ENCODE assay signal across 8 cellular contexts in genomic region chr7:124101173-124101768, GRCh38.
DNase-seq lines count a peak whose midpoint lies in the region; ATAC-seq and TF ChIP-seq lines count a peak whose summit lies in the region.

No MANE protein-coding gene starts in this region.

- no peak overlapping the region for H3K4me3 ChIP-seq in SJCRH30
- no peak overlapping the region for H3K4me3 ChIP-seq in kidney epithelial cell (ENCODE audit: low read depth, low read length)

- H3K9me3 Mint-ChIP-seq in CD14-positive monocyte: peaks cover 2 to 17% (median 4%) of the 10 kb centered on the region in 7 donors

- H3K4me1 ChIP-seq in SJCRH30: no peaks in the 10 kb centered on the region

- peak; percentile 16 for TF ChIP-seq CTCF in CD14-positive monocyte (IDR thresholded peaks at IDR 0.05)
- TF ChIP-seq CTCF in kidney epithelial cell (IDR thresholded peaks at IDR 0.05; ENCODE audit: insufficient read depth, low read length, poor library complexity, severe bottlenecking): peak; percentile 57

- H3K4me3 Mint-ChIP-seq in CD14-positive monocyte: no peak overlapping the region

- H3K27ac ChIP-seq in SJCRH30: no peak overlapping the region

- no peaks in the 10 kb centered on the region for H3K36me3 ChIP-seq in SJCRH30
- H3K36me3 ChIP-seq in kidney epithelial cell (ENCODE audit: control insufficient read depth, insufficient read depth, low read length): no peaks in the 10 kb centered on the region

- ATAC-seq in HG03354 (IDR thresholded peaks at IDR 0.05; ENCODE audit: poor library complexity, severe bottlenecking, unreplicated experiment) (no peak), GM21515 (IDR thresholded peaks at IDR 0.05; ENCODE audit: unreplicated experiment) (no peak)

- H3K27ac Mint-ChIP-seq in CD14-positive monocyte: no peak overlapping the region

- no peaks in the 10 kb centered on the region for H3K9me3 ChIP-seq in SJCRH30 (replicated peaks)

- H3K27me3 ChIP-seq in SJCRH30 (no peaks in the 10 kb centered on the region), kidney epithelial cell (ENCODE audit: control insufficient read depth, insufficient read depth, low read length) (no peaks in the 10 kb centered on the region)

- no peaks in the 10 kb centered on the region for H3K4me1 Mint-ChIP-seq in CD14-positive monocyte

- H3K27me3 Mint-ChIP-seq in CD14-positive monocyte (ENCODE audit: low read depth in 3 of 3): no peaks in the 10 kb centered on the region

- H3K36me3 Mint-ChIP-seq in CD14-positive monocyte: no peaks in the 10 kb centered on the region

- no peak for DNase-seq in CD14-positive monocyte (ENCODE audit: low spot score)
- peak; percentile 6 for DNase-seq in HCEC 1CT
- peak; percentile 9 to 47 for DNase-seq in SJCRH30
- DNase-seq in kidney epithelial cell (ENCODE audit: low read depth): no peak
- DNase-seq in mesenteric fat pad (ENCODE audit: low spot score): no peak
- no peak for DNase-seq in GDM1 (lab: John Stamatoyannopoulos, UW)

- intact Hi-C loops in CD14-positive monocyte (cut with micrococcal nuclease): no loop called here

Comparison
In these comparisons a context has a peak if more than half of its experiments do, and no peak if none do; other contexts are left out.
1. DNase-seq: peak in HCEC 1CT (single experiment) and SJCRH30 (2 of 2); none in CD14-positive monocyte (single experiment), kidney epithelial cell (single experiment), mesenteric fat pad (single experiment) and GDM1 (single experiment).